10 cellular contexts compared by ENCODE assay signal in the genomic region with DNA sequence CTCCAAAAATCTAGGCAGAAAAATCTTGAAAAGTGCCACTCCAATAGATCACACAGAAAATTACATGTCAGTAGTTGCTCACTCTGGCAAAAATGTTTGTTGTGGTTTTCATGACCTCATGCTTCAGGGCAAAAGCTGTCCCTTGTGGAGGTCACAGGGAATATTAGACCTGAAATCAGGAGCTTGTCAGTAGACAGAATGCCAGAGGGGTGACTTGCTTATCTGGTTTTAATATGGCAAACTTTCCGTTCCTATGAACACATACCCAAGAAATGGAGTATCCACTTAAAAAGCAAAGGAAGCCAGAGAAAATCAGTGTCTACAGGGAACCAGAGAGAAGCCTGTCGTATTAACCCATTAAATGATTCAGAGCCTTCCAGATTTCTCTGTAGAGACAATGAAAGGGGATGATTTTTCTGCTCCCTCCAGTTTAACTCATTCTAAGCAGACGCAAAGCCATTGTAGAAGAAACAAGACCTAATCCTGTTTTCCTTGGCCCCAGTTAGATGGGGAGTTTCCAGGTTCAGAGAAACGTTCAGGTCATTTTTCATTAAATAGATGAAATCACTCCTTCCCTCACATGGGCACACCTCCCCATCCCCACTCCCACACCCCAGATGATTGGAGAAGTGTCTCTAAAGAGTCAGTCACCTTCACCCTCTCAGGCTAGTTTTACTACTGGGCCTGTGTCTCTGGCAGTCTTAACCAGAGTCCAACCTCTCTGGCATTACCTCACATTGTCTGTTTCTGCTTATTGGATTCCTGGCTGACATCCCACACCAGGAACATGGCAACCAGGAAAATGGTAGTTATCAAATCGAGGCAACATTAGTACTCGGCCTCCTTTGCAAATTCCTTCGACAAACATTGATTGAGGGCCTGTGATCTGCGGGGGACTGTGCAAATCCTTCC. TPM values are rescaled to one million over a fixed set of nuclear protein-coding genes. Genes with fewer than 3 reads are reported as not detected.
DNase-seq lines count a peak whose midpoint lies in the region; FAIRE-seq and TF ChIP-seq lines count a peak whose summit lies in the region.
"Had no signal": no experiment of that assay in that cellular context is flagged by ENCODE, and none has a peak within 500 bp of the region (broad histone marks: within the 10 kb centered on the region; RNA-seq: fewer than 3 reads in every experiment).

No MANE protein-coding gene starts in this region.

- H3K9ac ChIP-seq in kidney (ENCODE audit: low read length in 2 of 2) = no peak overlapping the region
- no peak overlapping the region for H3K9ac ChIP-seq in Karpas-422 (ENCODE audit: low read length)

- no peak for TF ChIP-seq CTCF in A673 (conservative IDR thresholded peaks at IDR 0.05; ENCODE audit: low read depth, low read length)
- no peak for TF ChIP-seq CTCF in cardiac fibroblast (IDR thresholded peaks at IDR 0.05; ENCODE audit: low read depth, low read length)
- TF ChIP-seq CTCF in kidney (IDR thresholded peaks at IDR 0.05; ENCODE audit: borderline replicate concordance, extremely low read depth, insufficient read depth) = no peak

- H3K4me3 ChIP-seq in A673 (ENCODE audit: low read depth, low read length, poor library complexity, severe bottlenecking) = no peak overlapping the region
- H3K4me3 ChIP-seq in cardiac fibroblast (replicated peaks in 1 of 2; ENCODE audit: low read depth in 2 of 2, low read length in 2 of 2) = no peak overlapping the region
- no peak overlapping the region for H3K4me3 ChIP-seq in kidney (ENCODE audit: low read length in 2 of 2)
- H3K4me3 ChIP-seq in Karpas-422 (ENCODE audit: low read length) = no peak overlapping the region

- POLR2A ChIA-PET in A673 (lab: Charles Lee; ENCODE audit: low non-redundant PET) = no interaction called here

- no peak for FAIRE-seq in kidney (lab: Jason Lieb, UNC)
- FAIRE-seq: D721Med had no signal

- H3K36me3 ChIP-seq in A673 (ENCODE audit: insufficient read depth, low read length, poor library complexity, severe bottlenecking) = peaks cover 29% of the 10 kb centered on the region
- H3K36me3 ChIP-seq in kidney (ENCODE audit: control insufficient read depth in 1 of 2, insufficient read depth in 2 of 2, low read length in 2 of 2) = no peaks in the 10 kb centered on the region
- peaks cover 25% of the 10 kb centered on the region for H3K36me3 ChIP-seq in Karpas-422 (ENCODE audit: insufficient read depth, low read length)

- H3K4me1 ChIP-seq in A673 (ENCODE audit: insufficient read depth, low read length, poor library complexity, severe bottlenecking) (peaks cover 19% of the 10 kb centered on the region), kidney (ENCODE audit: control insufficient read depth in 1 of 2, insufficient read depth in 1 of 2, low read depth in 1 of 2, low read length in 2 of 2) (peaks cover 0 to 3% of the 10 kb centered on the region in 2 donors), Karpas-422 (ENCODE audit: low read length) (peaks cover 58% of the 10 kb centered on the region)

- intact Hi-C loops in A673 (cut with micrococcal nuclease; ENCODE audit: unreplicated experiment) = loop anchor here (10.0 kb wide), 1 partner anchor 208 kb away; no protein-coding TSS in a partner anchor
- intact Hi-C loops in kidney (cut with DNase I) = no loop called here

- H3K9me2 ChIP-seq in Karpas-422 (replicated peaks; ENCODE audit: insufficient read depth, low read length) = no peaks in the 10 kb centered on the region

- H3K27me3 ChIP-seq in A673 (replicated peaks; ENCODE audit: insufficient read depth, low read depth, low read length, poor library complexity) = no peaks in the 10 kb centered on the region
- H3K27me3 ChIP-seq in Karpas-422 (ENCODE audit: low read length) = no peaks in the 10 kb centered on the region

- BruUV-seq in A673 (replicated peaks; lab: Mats Ljungman, UMichigan) = no TSS peak

- no peaks in the 10 kb centered on the region for H3K9me3 ChIP-seq in A673 (ENCODE audit: low read depth, low read length, poor library complexity, severe bottlenecking)
- no peaks in the 10 kb centered on the region for H3K9me3 ChIP-seq in kidney (ENCODE audit: control insufficient read depth in 1 of 2, low read length in 2 of 2)
- H3K9me3 ChIP-seq in Karpas-422 (ENCODE audit: low read length) = no peaks in the 10 kb centered on the region

- H3K4me2 ChIP-seq in Karpas-422 (ENCODE audit: low read depth, low read length, poor library complexity, severe bottlenecking) = no peak overlapping the region

- DNase-seq in A673 (ENCODE audit: low spot score) (no peak), HuH-7.5 (ENCODE audit: low spot score) (peak; percentile 73), cardiac fibroblast (ENCODE audit: low read depth in 2 of 2) (peak; percentile 46 to 63), medulla oblongata (ENCODE audit: extremely low spot score) (peak; percentile 44), SHP77 (lab: John Stamatoyannopoulos, UW) (no peak), kidney (no peak), Karpas-422 (no peak)
- no peak for DNase-seq in activated naive CD4-positive, alpha-beta T cell (lab: John Stamatoyannopoulos, UW)
- DNase-seq: stimulated activated naive CD4-positive, alpha-beta T cell treated with Interleukin-2 at 50 U/mL for 16 hours had no signal

- peaks cover 3% of the 10 kb centered on the region; the same call in 1 of the 2 replicates for H3K79me2 ChIP-seq in Karpas-422 (ENCODE audit: low read length)

- CTCF ChIA-PET in A673 (lab: Charles Lee) = no interaction called here

- H4K20me1 ChIP-seq in Karpas-422 (ENCODE audit: insufficient read depth, low read depth, low read length) = peaks cover 22% of the 10 kb centered on the region

- H3K27ac ChIP-seq in A673 (ENCODE audit: low read depth, low read length, poor library complexity, severe bottlenecking) (peak overlapping the region; percentile 8), kidney (ENCODE audit: low read depth in 2 of 2, low read length in 2 of 2) (no peak overlapping the region), Karpas-422 (ENCODE audit: low read length) (no peak overlapping the region)

- no peak overlapping the region for H2AFZ ChIP-seq in Karpas-422 (ENCODE audit: low read length)

RNA-seq across cellular contexts. Expression of gene SOX9, which starts 6.0 kb away (rescaled TPM):
- 31.1 and 37.5 TPM in 2 replicates for total RNA-seq in A673 (2021)
- 79.3 TPM for total RNA-seq in kidney
- polyA plus RNA-seq in kidney (ENCODE audit: insufficient read depth, low read depth, low replicate concordance) = 5.8 TPM
- 26.4 and 30.3 TPM in 2 replicates for total RNA-seq in Karpas-422 (2014; rRNA removed; shearing (Covaris generic); ENCODE audit: low replicate concordance)

Comparison
In these comparisons a context has a peak if more than half of its experiments do, and no peak if none do; other contexts are left out.
1. DNase-seq: peak in HuH-7.5 (single experiment), cardiac fibroblast (2 of 2) and medulla oblongata (single experiment); none in A673 (single experiment), activated naive CD4-positive, alpha-beta T cell (0 of 4), SHP77 (0 of 2), kidney (single experiment) and Karpas-422 (single experiment).